ENCODE assay signal across 13 cellular contexts in the genomic region with DNA sequence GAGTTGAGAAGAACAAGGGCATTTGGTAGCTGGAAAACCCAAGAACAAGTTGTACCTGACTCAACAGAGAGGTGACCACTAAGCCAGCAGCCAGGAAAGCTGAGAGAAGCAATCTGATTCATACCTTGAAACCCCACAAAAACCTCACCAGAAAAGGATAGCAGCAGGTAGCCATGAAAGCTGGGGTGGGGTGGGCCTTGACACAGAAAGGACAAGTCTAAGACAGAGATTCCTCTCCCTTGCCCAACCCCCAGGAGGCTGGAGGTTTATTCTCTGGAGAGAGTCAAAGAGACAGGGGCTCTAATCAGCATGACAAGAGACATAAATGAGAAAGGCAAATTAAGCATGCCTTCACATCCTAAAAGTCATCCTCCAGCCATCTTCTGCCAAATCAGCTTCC.
DNase-seq lines count a peak whose midpoint lies in the region; ATAC-seq, FAIRE-seq and TF ChIP-seq lines count a peak whose summit lies in the region.
"Had no signal": no experiment of that assay in that cellular context is flagged by ENCODE, and none has a peak within 500 bp of the region (broad histone marks: within the 10 kb centered on the region; RNA-seq: fewer than 3 reads in every experiment).

No MANE protein-coding gene starts in this region.

- no peak for TF ChIP-seq POLR2A in A549 (IDR thresholded peaks at IDR 0.05; ENCODE audit: low read length)

- FAIRE-seq in A549 (lab: Jason Lieb, UNC): no peak

- DNase-seq in A549 (ENCODE audit: low read depth in 1 of 2, low spot score in 1 of 2) (no peak), epithelial cell of esophagus (ENCODE audit: low read depth) (peak; percentile 69), SJCRH30 (no peak), NCI-H2171 treated with DMSO at 0.1 percent for 48 hours (lab: John Stamatoyannopoulos, UW) (no peak), NCI-H1436 treated with DMSO at 0.1 percent for 48 hours (lab: John Stamatoyannopoulos, UW) (no peak)
- DNase-seq: ACHN; esophagus squamous epithelium; NCI-H2107; NK-92 treated with Interleukin-12 subunit alpha and Interleukin-12 subunit beta, amount 100 ng/mL, for 24 hours had no signal

- no peaks in the 10 kb centered on the region for H3K36me3 ChIP-seq in SJCRH30
- H3K36me3 ChIP-seq: esophagus squamous epithelium had no signal

- H3K27ac ChIP-seq in A549 (peak overlapping the region; percentile 40 to 65; a peak in 5 of 6 replicates), SJCRH30 (no peak overlapping the region)
- H3K27ac ChIP-seq: esophagus squamous epithelium had no signal

- TF ChIP-seq CTCF in A549 (IDR thresholded peaks at IDR 0.05) (no peak), epithelial cell of esophagus (IDR thresholded peaks at IDR 0.05; ENCODE audit: insufficient read depth, low read depth, low read length, missing control alignments) (no peak)

- H3K4me1 ChIP-seq in A549 (peaks cover 79% of the 10 kb centered on the region), SJCRH30 (no peaks in the 10 kb centered on the region)

- H3K9me3 ChIP-seq in A549 (no peaks in the 10 kb centered on the region), SJCRH30 (replicated peaks) (no peaks in the 10 kb centered on the region)
- H3K9me3 ChIP-seq: esophagus squamous epithelium had no signal

- no peak for TF ChIP-seq RAD21 in A549 (conservative IDR thresholded peaks at IDR 0.05 in 1 of 2, IDR thresholded peaks at IDR 0.05 in 1 of 2)

- H3K4me2 ChIP-seq in A549: peak overlapping the region; percentile 90

- H3K4me3 ChIP-seq in A549 (no peak overlapping the region), epithelial cell of esophagus (ENCODE audit: low read length) (no peak overlapping the region), SJCRH30 (no peak overlapping the region)
- H3K4me3 ChIP-seq: esophagus squamous epithelium, SK-N-MC had no signal

- CTCF ChIA-PET in A549 (lab: Yijun Ruan, JAX): interaction anchor here (1.2 to 1.4 kb wide), 3 partner anchors 9 to 57 kb away, joined by 3 to 4 read pairs (median 3); no protein-coding TSS in a partner anchor

- ATAC-seq in A549 (no peak), GM19455 (IDR thresholded peaks at IDR 0.05; ENCODE audit: unreplicated experiment) (peak; percentile 51), HG03108 (IDR thresholded peaks at IDR 0.05; ENCODE audit: unreplicated experiment) (peak; percentile 44), GM18517 (IDR thresholded peaks at IDR 0.05; ENCODE audit: unreplicated experiment) (no peak)

- TF ChIP-seq EP300 in A549 (IDR thresholded peaks at IDR 0.05): no peak

- POLR2A ChIA-PET in A549 (lab: Yijun Ruan, JAX): no interaction called here

- no peaks in the 10 kb centered on the region for H3K27me3 ChIP-seq in SJCRH30
- H3K27me3 ChIP-seq: esophagus squamous epithelium had no signal

TF ChIP-seq in A549, 52 proteins besides CTCF, POLR2A, EP300 and RAD21:
- TF ChIP-seq, protein P1, sequence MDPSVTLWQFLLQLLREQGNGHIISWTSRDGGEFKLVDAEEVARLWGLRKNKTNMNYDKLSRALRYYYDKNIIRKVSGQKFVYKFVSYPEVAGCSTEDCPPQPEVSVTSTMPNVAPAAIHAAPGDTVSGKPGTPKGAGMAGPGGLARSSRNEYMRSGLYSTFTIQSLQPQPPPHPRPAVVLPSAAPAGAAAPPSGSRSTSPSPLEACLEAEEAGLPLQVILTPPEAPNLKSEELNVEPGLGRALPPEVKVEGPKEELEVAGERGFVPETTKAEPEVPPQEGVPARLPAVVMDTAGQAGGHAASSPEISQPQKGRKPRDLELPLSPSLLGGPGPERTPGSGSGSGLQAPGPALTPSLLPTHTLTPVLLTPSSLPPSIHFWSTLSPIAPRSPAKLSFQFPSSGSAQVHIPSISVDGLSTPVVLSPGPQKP (IDR thresholded peaks at IDR 0.05; ENCODE audit: low read depth, low read length): no peak
- TF ChIP-seq SMC3 (IDR thresholded peaks at IDR 0.05): no peak
- no peak for TF ChIP-seq RCOR1 (IDR thresholded peaks at IDR 0.05; ENCODE audit: low read depth, low read length)
- TF ChIP-seq RARB (CRISPR knock-in tag; IDR thresholded peaks at IDR 0.05): no peak
- TF ChIP-seq FOSB (CRISPR knock-in tag; IDR thresholded peaks at IDR 0.05): no peak

Comparison
In these comparisons a context has a peak if more than half of its experiments do, and no peak if none do; other contexts are left out.
1. ATAC-seq: peak in GM19455 (single experiment) and HG03108 (single experiment); none in A549 (0 of 2) and GM18517 (single experiment).